1 cellular context compared by ENCODE assay signal in the genomic region with DNA sequence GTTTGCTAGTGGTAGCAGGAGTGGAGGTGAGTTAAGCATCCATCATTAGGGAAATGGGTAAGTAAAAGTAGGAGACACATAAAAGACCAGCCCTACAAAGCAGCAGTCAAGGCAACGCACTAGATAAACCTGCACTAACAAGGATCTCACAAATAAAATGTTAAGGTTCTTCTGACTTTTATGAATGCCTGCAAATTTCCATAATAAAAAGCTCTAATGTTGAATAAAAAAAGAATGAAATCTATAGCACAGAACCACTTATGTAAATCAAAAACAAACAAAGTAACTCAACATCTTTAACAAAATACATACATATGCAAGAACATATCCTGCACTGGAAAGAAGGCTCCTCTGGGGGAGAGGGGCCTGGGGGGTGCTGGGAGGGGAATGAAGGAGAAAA.
TF ChIP-seq lines count a peak whose summit lies in the region.

No MANE protein-coding gene starts in this region.

TF ChIP-seq in WTC11, 78 proteins besides CTCF, POLR2A, EP300 and RAD21 (continued from another document):
- TF ChIP-seq, protein P1, sequence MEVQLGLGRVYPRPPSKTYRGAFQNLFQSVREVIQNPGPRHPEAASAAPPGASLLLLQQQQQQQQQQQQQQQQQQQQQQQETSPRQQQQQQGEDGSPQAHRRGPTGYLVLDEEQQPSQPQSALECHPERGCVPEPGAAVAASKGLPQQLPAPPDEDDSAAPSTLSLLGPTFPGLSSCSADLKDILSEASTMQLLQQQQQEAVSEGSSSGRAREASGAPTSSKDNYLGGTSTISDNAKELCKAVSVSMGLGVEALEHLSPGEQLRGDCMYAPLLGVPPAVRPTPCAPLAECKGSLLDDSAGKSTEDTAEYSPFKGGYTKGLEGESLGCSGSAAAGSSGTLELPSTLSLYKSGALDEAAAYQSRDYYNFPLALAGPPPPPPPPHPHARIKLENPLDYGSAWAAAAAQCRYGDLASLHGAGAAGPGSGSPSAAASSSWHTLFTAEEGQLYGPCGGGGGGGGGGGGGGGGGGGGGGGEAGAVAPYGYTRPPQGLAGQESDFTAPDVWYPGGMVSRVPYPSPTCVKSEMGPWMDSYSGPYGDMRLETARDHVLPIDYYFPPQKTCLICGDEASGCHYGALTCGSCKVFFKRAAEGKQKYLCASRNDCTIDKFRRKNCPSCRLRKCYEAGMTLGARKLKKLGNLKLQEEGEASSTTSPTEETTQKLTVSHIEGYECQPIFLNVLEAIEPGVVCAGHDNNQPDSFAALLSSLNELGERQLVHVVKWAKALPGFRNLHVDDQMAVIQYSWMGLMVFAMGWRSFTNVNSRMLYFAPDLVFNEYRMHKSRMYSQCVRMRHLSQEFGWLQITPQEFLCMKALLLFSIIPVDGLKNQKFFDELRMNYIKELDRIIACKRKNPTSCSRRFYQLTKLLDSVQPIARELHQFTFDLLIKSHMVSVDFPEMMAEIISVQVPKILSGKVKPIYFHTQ (CRISPR knock-in tag; IDR thresholded peaks at IDR 0.05) = no peak
- TF ChIP-seq, protein P2, sequence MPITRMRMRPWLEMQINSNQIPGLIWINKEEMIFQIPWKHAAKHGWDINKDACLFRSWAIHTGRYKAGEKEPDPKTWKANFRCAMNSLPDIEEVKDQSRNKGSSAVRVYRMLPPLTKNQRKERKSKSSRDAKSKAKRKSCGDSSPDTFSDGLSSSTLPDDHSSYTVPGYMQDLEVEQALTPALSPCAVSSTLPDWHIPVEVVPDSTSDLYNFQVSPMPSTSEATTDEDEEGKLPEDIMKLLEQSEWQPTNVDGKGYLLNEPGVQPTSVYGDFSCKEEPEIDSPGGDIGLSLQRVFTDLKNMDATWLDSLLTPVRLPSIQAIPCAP (CRISPR knock-in tag; IDR thresholded peaks at IDR 0.05) = no peak
- TF ChIP-seq, protein P3, sequence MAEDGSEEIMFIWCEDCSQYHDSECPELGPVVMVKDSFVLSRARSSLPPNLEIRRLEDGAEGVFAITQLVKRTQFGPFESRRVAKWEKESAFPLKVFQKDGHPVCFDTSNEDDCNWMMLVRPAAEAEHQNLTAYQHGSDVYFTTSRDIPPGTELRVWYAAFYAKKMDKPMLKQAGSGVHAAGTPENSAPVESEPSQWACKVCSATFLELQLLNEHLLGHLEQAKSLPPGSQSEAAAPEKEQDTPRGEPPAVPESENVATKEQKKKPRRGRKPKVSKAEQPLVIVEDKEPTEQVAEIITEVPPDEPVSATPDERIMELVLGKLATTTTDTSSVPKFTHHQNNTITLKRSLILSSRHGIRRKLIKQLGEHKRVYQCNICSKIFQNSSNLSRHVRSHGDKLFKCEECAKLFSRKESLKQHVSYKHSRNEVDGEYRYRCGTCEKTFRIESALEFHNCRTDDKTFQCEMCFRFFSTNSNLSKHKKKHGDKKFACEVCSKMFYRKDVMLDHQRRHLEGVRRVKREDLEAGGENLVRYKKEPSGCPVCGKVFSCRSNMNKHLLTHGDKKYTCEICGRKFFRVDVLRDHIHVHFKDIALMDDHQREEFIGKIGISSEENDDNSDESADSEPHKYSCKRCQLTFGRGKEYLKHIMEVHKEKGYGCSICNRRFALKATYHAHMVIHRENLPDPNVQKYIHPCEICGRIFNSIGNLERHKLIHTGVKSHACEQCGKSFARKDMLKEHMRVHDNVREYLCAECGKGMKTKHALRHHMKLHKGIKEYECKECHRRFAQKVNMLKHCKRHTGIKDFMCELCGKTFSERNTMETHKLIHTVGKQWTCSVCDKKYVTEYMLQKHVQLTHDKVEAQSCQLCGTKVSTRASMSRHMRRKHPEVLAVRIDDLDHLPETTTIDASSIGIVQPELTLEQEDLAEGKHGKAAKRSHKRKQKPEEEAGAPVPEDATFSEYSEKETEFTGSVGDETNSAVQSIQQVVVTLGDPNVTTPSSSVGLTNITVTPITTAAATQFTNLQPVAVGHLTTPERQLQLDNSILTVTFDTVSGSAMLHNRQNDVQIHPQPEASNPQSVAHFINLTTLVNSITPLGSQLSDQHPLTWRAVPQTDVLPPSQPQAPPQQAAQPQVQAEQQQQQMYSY (CRISPR knock-in tag; IDR thresholded peaks at IDR 0.05) = no peak
- TF ChIP-seq, protein P4, sequence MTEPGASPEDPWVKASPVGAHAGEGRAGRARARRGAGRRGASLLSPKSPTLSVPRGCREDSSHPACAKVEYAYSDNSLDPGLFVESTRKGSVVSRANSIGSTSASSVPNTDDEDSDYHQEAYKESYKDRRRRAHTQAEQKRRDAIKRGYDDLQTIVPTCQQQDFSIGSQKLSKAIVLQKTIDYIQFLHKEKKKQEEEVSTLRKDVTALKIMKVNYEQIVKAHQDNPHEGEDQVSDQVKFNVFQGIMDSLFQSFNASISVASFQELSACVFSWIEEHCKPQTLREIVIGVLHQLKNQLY (CRISPR knock-in tag; IDR thresholded peaks at IDR 0.05) = no peak
- TF ChIP-seq NR1H2 (CRISPR knock-in tag; IDR thresholded peaks at IDR 0.05) = no peak
- TF ChIP-seq, protein P5, sequence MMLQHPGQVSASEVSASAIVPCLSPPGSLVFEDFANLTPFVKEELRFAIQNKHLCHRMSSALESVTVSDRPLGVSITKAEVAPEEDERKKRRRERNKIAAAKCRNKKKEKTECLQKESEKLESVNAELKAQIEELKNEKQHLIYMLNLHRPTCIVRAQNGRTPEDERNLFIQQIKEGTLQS (CRISPR knock-in tag; conservative IDR thresholded peaks at IDR 0.05) = no peak
- TF ChIP-seq NFE2L1 (CRISPR knock-in tag; IDR thresholded peaks at IDR 0.05) = no peak
